In the genomic region with DNA sequence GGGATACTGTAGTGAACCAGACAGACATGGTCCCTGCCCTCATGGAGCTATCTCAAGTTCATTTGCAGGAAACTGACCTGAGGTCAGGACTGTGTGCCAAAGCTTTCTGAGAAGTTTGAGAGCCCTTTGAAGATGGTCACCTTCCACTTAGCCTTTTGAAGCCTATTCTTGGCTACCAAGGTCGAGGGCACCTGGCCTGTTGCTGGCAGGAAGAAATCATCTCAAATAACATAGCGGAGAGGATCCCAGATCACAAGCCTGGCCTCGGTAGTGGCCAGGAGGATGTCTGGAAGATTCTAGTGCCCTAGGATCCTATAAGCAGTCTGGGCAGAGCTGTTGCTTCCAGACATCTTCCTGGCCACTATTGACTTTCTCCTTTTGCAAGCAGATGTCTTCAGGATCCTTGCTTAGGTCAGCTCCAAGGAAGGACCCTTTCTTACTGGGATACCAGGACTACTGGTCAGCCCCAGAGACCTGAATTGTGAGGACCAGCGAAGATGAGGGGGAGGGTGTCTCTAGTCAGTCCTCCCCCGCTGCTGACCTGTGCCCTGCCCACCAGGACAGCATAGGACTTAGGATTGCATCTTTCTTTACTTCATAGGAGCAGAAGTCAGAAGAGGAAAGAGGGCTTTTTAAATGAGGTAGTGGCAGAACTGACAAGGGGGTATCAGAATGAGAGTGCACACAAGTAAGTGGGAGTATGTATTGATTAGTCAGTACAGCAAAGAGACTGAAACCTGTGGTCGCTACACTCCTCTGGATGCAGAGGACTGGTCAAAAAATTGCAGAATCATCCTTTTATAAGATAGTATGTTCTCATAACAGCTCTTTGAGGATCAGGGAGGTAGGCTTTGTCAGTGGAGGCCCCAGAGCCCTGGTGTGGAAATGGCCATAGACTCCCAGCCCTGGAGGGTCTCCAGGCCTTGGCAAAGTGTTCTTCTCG, we compare ENCODE assay signal across 12 cellular contexts.
DNase-seq lines count a peak whose midpoint lies in the region; ATAC-seq and TF ChIP-seq lines count a peak whose summit lies in the region.
"Had no signal": no experiment of that assay in that cellular context is flagged by ENCODE, and none has a peak within 500 bp of the region (broad histone marks: within the 10 kb centered on the region; RNA-seq: fewer than 3 reads in every experiment).

No MANE protein-coding gene starts in this region.

- peaks cover 42% of the 10 kb centered on the region for H3K4me1 ChIP-seq in PC-3 (ENCODE audit: insufficient read depth, low read length)

- CTCF ChIA-PET in PC-3 (lab: Charles Lee) = no interaction called here

- peak; percentile 72 for ATAC-seq in GM18511 (IDR thresholded peaks at IDR 0.05; ENCODE audit: unreplicated experiment)
- ATAC-seq in PC-3 = peak; percentile 5; the same call in 1 of the 2 replicates
- no peak for ATAC-seq in GM21367 (IDR thresholded peaks at IDR 0.05; ENCODE audit: unreplicated experiment)
- ATAC-seq in left lobe of liver = no peak

- DNase-seq in HFFc6 = no peak
- DNase-seq in PC-3 = peak; percentile 6
- no peak for DNase-seq in nephron progenitor cell
- no peak for DNase-seq in NCI-H187 treated with DMSO at 0.1 percent for 48 hours (lab: John Stamatoyannopoulos, UW)
- DNase-seq in left lobe of liver (ENCODE audit: low spot score) = no peak
- no peak for DNase-seq in NCI-H524 treated with DMSO at 0.1 percent for 48 hours (lab: John Stamatoyannopoulos, UW)
- DNase-seq: activated B cell treated with CpG ODN at 0.5 μM for 24 hours; activated naive CD4-positive, alpha-beta T cell treated with anti-CD3 and anti-CD28 coated beads for 36 hours; naive B cell had no signal

- H3K36me3 ChIP-seq in PC-3 (ENCODE audit: low read depth, low read length) = peaks cover 21% of the 10 kb centered on the region

- H2AFZ ChIP-seq in PC-3 (ENCODE audit: low read length) = no peak overlapping the region

- peak overlapping the region; percentile 45 for H3K9ac ChIP-seq in PC-3 (ENCODE audit: low read length)

- no peak for TF ChIP-seq CTCF in HFFc6 (IDR thresholded peaks at IDR 0.05)
- no peak for TF ChIP-seq CTCF in PC-3 (conservative IDR thresholded peaks at IDR 0.05; ENCODE audit: low read depth, low read length)
- no peak for TF ChIP-seq CTCF in nephron progenitor cell (IDR thresholded peaks at IDR 0.05)

- no peaks in the 10 kb centered on the region for H4K20me1 ChIP-seq in PC-3 (ENCODE audit: low read length)

- H3K4me2 ChIP-seq in PC-3 (ENCODE audit: low read length) = peak overlapping the region; percentile 62

- no peak overlapping the region for H3K4me3 ChIP-seq in PC-3 (ENCODE audit: low read length)
- H3K4me3 ChIP-seq: coronary artery had no signal

- intact Hi-C loops in PC-3 (cut with micrococcal nuclease) = loop anchor here (5.0 kb wide), 1 partner anchor 118 kb away; no protein-coding TSS in a partner anchor

- no peaks in the 10 kb centered on the region for H3F3A ChIP-seq in PC-3 (ENCODE audit: low read length, unreplicated experiment)

- H3K9me3 Mint-ChIP-seq in HFFc6 = no peaks in the 10 kb centered on the region
- no peaks in the 10 kb centered on the region for H3K9me3 Mint-ChIP-seq in nephron progenitor cell
- H3K9me3 Mint-ChIP-seq: activated B cell treated with CpG ODN at 0.5 μM for 24 hours; activated naive CD4-positive, alpha-beta T cell treated with anti-CD3 and anti-CD28 coated beads for 36 hours had no signal

- peak overlapping the region; percentile 87 for H3K27ac ChIP-seq in PC-3 (ENCODE audit: low read length)
- H3K27ac ChIP-seq: coronary artery had no signal

- H3K36me3 Mint-ChIP-seq in HFFc6 (ENCODE audit: low read depth) = peaks cover 41% of the 10 kb centered on the region
- H3K36me3 Mint-ChIP-seq in nephron progenitor cell (ENCODE audit: low read depth) = peaks cover 35% of the 10 kb centered on the region
- H3K36me3 Mint-ChIP-seq: naive B cell had no signal

- H3K27me3 ChIP-seq in PC-3 (ENCODE audit: low read length) = no peaks in the 10 kb centered on the region

- peak overlapping the region; percentile 27; the same call in 1 of the 2 replicates for H3K4me3 Mint-ChIP-seq in HFFc6
- no peak overlapping the region for H3K4me3 Mint-ChIP-seq in nephron progenitor cell
- H3K4me3 Mint-ChIP-seq: activated B cell treated with CpG ODN at 0.5 μM for 24 hours; activated naive CD4-positive, alpha-beta T cell treated with anti-CD3 and anti-CD28 coated beads for 36 hours; naive B cell had no signal

- POLR2A ChIA-PET in PC-3 (lab: Charles Lee; ENCODE audit: unreplicated experiment) = no interaction called here

- BruUV-seq in PC-3 (replicated peaks; lab: Mats Ljungman, UMichigan) = no TSS peak

- H3K27ac Mint-ChIP-seq in HFFc6 = no peak overlapping the region
- peak overlapping the region; percentile 92 for H3K27ac Mint-ChIP-seq in nephron progenitor cell
- H3K27ac Mint-ChIP-seq: activated B cell treated with CpG ODN at 0.5 μM for 24 hours; activated naive CD4-positive, alpha-beta T cell treated with anti-CD3 and anti-CD28 coated beads for 36 hours had no signal

- H3K9me3 ChIP-seq in PC-3 (ENCODE audit: low read length) = no peaks in the 10 kb centered on the region

- peaks cover 78% of the 10 kb centered on the region for H3K79me2 ChIP-seq in PC-3 (ENCODE audit: low read length)

- no peaks in the 10 kb centered on the region for H3K9me2 ChIP-seq in PC-3 (replicated peaks; ENCODE audit: low read length)

- no peaks in the 10 kb centered on the region; the same call in 1 of the 2 replicates for H3K27me3 Mint-ChIP-seq in HFFc6 (ENCODE audit: insufficient read depth)
- H3K27me3 Mint-ChIP-seq in nephron progenitor cell (ENCODE audit: low read depth, poor library complexity) = no peaks in the 10 kb centered on the region

- H3K4me1 Mint-ChIP-seq in HFFc6 (ENCODE audit: low read depth) (peaks cover 9% of the 10 kb centered on the region), nephron progenitor cell (peaks cover 30% of the 10 kb centered on the region)
- H3K4me1 Mint-ChIP-seq: activated B cell treated with CpG ODN at 0.5 μM for 24 hours, naive B cell had no signal

Comparison
In these comparisons a context has a peak if more than half of its experiments do, and no peak if none do; other contexts are left out.
1. ATAC-seq: peak in GM18511 (single experiment) and PC-3 (single experiment); none in GM21367 (single experiment) and left lobe of liver (single experiment).